In the genomic region with DNA sequence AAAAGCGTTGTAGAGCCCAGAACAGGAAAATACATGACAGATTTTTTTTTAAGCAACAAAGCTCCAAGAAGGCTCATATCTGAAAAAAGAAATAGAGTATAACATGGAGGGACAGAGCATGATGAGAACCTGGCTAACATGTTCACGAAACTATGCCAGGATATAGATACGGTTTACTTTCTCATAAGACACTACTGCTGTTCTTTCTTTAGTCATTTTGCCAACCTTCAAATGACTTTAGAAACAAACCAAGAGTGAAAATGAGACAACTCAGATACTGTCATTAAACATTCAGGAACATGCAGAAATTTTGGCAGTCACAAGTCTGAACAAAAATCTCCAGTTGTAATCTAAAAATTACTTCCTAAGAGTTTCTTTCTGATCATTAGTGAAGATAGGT, we compare ENCODE assay signal across 10 cellular contexts. TPM values are rescaled to one million over a fixed set of nuclear protein-coding genes. Genes with fewer than 3 reads are reported as not detected.
DNase-seq lines count a peak whose midpoint lies in the region; ATAC-seq and TF ChIP-seq lines count a peak whose summit lies in the region.
"Had no signal": no experiment of that assay in that cellular context is flagged by ENCODE, and none has a peak within 500 bp of the region (broad histone marks: within the 10 kb centered on the region; RNA-seq: fewer than 3 reads in every experiment).

No MANE protein-coding gene starts in this region.

- H3K4me1 ChIP-seq in cardiac muscle cell (ENCODE audit: low read depth) (peaks cover 23% of the 10 kb centered on the region), breast epithelium (no peaks in the 10 kb centered on the region), urinary bladder (ENCODE audit: insufficient read depth) (no peaks in the 10 kb centered on the region)
- peaks cover 38% of the 10 kb centered on the region in 2 donors for H3K4me1 ChIP-seq in naive thymus-derived CD4-positive, alpha-beta T cell (ENCODE audit: control insufficient read depth in 2 of 2, insufficient read depth in 2 of 2, low read length in 2 of 2)

- H3K9me3 ChIP-seq in cardiac muscle cell (ENCODE audit: low read depth) (no peaks in the 10 kb centered on the region), breast epithelium (no peaks in the 10 kb centered on the region)
- peaks cover 0 to 5% (median 0%) of the 10 kb centered on the region in 3 experiments for H3K9me3 ChIP-seq in naive thymus-derived CD4-positive, alpha-beta T cell (ENCODE audit: control insufficient read depth in 2 of 3, low read length in 3 of 3)

- intact Hi-C loops in left ventricle myocardium superior (cut with micrococcal nuclease): loop anchor here (10.0 kb wide), 1 partner anchor 66 kb away; no protein-coding TSS in a partner anchor
- intact Hi-C loops in breast epithelium (cut with DNase I; ENCODE audit: low total_unique reads): no loop called here
- intact Hi-C loops in naive thymus-derived CD4-positive, alpha-beta T cell (cut with micrococcal nuclease): loop anchor here in 1 of 2 donors (1.0 to 10.0 kb wide), 2 partner anchors 12 to 446 kb away; no protein-coding TSS in a partner anchor

- POLR2A ChIA-PET in naive thymus-derived CD4-positive, alpha-beta T cell (lab: Charles Lee): interaction anchor here (0.6 to 7.8 kb wide), 16 partner anchors 9 to 248 kb away, joined by 3 to 176 read pairs (median 6); a partner anchor contains a TSS

- peaks cover 0 to 11% (median 2%) of the 10 kb centered on the region in 11 donors for H3K9me3 Mint-ChIP-seq in naive thymus-derived CD4-positive, alpha-beta T cell

- DNase-seq in cardiac muscle cell (ENCODE audit: low read depth in 1 of 2, low spot score in 1 of 2): no peak
- no peak for DNase-seq in left ventricle myocardium superior
- no peak for DNase-seq in breast epithelium (ENCODE audit: low spot score in 2 of 2)
- no peak for DNase-seq in naive thymus-derived CD4-positive, alpha-beta T cell
- no peak for DNase-seq in NCI-H2081 (lab: John Stamatoyannopoulos, UW)
- DNase-seq in NCI-H1417 (lab: John Stamatoyannopoulos, UW): no peak
- no peak for DNase-seq in Kasumi-1 (lab: John Stamatoyannopoulos, UW)
- DNase-seq: activated CD8-positive, alpha-beta memory T cell treated with anti-CD3 and anti-CD28 coated beads for 24 hours; NCI-H1105 had no signal

- 34% methylated on average over 3 of the region's 3 CpGs for WGBS in urinary bladder

- H3K4me3 ChIP-seq in cardiac muscle cell (no peak overlapping the region), breast epithelium (peak overlapping the region in 1 of 3 donors; percentile 20), urinary bladder (ENCODE audit: low read depth, low read length) (no peak overlapping the region)
- peak overlapping the region; percentile 1 for H3K4me3 ChIP-seq in naive thymus-derived CD4-positive, alpha-beta T cell (ENCODE audit: low read length)

- no peak for TF ChIP-seq POLR2A in breast epithelium (IDR thresholded peaks at IDR 0.05)

- H3K27me3 ChIP-seq in cardiac muscle cell: no peaks in the 10 kb centered on the region
- no peaks in the 10 kb centered on the region for H3K27me3 ChIP-seq in breast epithelium
- H3K27me3 ChIP-seq in naive thymus-derived CD4-positive, alpha-beta T cell (ENCODE audit: control insufficient read depth in 2 of 2, insufficient read depth in 2 of 2, low read length in 2 of 2): no peaks in the 10 kb centered on the region

- peaks cover 39 to 90% (median 83%) of the 10 kb centered on the region in 7 donors for H3K4me1 Mint-ChIP-seq in naive thymus-derived CD4-positive, alpha-beta T cell

- no peaks in the 10 kb centered on the region for H3K27me3 Mint-ChIP-seq in naive thymus-derived CD4-positive, alpha-beta T cell

- peak overlapping the region; percentile 88 for H3K27ac ChIP-seq in cardiac muscle cell
- peak overlapping the region; percentile 60 to 72 for H3K27ac ChIP-seq in breast epithelium
- peak overlapping the region; percentile 65 for H3K27ac ChIP-seq in naive thymus-derived CD4-positive, alpha-beta T cell (ENCODE audit: low read depth, low read length)
- H3K27ac ChIP-seq in urinary bladder (ENCODE audit: low read depth): peak overlapping the region; percentile 87

- H3K27ac Mint-ChIP-seq in naive thymus-derived CD4-positive, alpha-beta T cell: peak overlapping the region; percentile 83 to 98 (median 93)

- H3K36me3 ChIP-seq in cardiac muscle cell (no peaks in the 10 kb centered on the region), breast epithelium (no peaks in the 10 kb centered on the region), urinary bladder (ENCODE audit: insufficient read depth) (no peaks in the 10 kb centered on the region)
- H3K36me3 ChIP-seq in naive thymus-derived CD4-positive, alpha-beta T cell (ENCODE audit: control insufficient read depth in 2 of 3, insufficient read depth in 3 of 3, low read length in 3 of 3): peaks cover 0 to 7% (median 0%) of the 10 kb centered on the region in 3 experiments

- H3K4me3 Mint-ChIP-seq in naive thymus-derived CD4-positive, alpha-beta T cell: peak overlapping the region; percentile 56 to 85 (median 77)

- TF ChIP-seq CTCF in cardiac muscle cell (IDR thresholded peaks at IDR 0.05; ENCODE audit: low read depth, low read length) (no peak), breast epithelium (IDR thresholded peaks at IDR 0.05) (no peak)

- no peak for ATAC-seq in left ventricle myocardium superior
- ATAC-seq in naive thymus-derived CD4-positive, alpha-beta T cell: no peak

- peaks cover 18 to 47% (median 32%) of the 10 kb centered on the region in 5 donors for H3K36me3 Mint-ChIP-seq in naive thymus-derived CD4-positive, alpha-beta T cell

- CTCF ChIA-PET in naive thymus-derived CD4-positive, alpha-beta T cell (lab: Charles Lee): interaction anchor here (0.6 to 7.0 kb wide), 5 partner anchors 16 to 153 kb away, joined by 3 to 226 read pairs (median 5); no protein-coding TSS in a partner anchor

RNA-seq across cellular contexts. Expression of a gene that starts 14.3 kb away (rescaled TPM):
- total RNA-seq in cardiac muscle cell (29.2 and 50.8 TPM in 2 replicates), left ventricle myocardium superior (10.6 TPM), breast epithelium (10 to 100 TPM; 21.8 to 38.1 (median 29.2) TPM), urinary bladder (32.2 TPM)
- polyA plus RNA-seq in cardiac muscle cell (18.1 and 27.4 TPM in 2 replicates), urinary bladder (17.6 TPM)
- total RNA-seq in naive thymus-derived CD4-positive, alpha-beta T cell: 100 to 1,000 TPM in 1 of 5 experiments, 10 to 100 TPM in 4; 58.8 to 133 (median 73.6) TPM
- polyA plus RNA-seq in naive thymus-derived CD4-positive, alpha-beta T cell: 10 to 100 TPM; 63.7 to 73.1 TPM
